In the genomic region with DNA sequence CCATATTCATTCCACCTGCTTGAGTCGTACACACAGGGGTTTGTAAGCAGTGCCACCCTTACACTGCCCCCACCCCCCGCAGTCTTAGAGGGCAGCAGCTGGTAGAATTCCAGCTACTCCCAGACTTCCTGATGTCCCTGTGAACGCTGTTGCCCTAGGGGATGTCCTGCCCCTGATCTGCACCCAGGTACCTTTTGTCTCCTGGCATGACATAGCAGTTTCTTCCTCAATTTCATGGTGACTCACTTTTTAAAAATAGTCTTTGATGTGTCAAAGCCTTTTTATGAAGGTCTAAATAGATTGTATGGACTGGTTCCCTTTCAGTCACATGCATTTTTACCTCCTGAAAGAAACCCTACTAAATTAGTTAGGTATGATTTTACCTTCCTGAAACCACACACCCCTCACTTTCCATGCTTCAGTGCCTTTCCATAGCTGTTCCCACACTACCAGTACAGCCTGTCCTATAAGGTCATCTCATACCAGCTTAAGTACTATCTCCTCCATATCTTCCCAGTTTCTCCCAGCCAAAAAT, we compare ENCODE assay signal across 8 cellular contexts.
DNase-seq lines count a peak whose midpoint lies in the region; ATAC-seq and TF ChIP-seq lines count a peak whose summit lies in the region.
"Had no signal": no experiment of that assay in that cellular context is flagged by ENCODE, and none has a peak within 500 bp of the region (broad histone marks: within the 10 kb centered on the region; RNA-seq: fewer than 3 reads in every experiment).

No MANE protein-coding gene starts in this region.

- H3K36me3 ChIP-seq in SJSA1 = no peaks in the 10 kb centered on the region
- H3K36me3 ChIP-seq: vagina had no signal

- H3K4me3 ChIP-seq in HL-60 (replicated peaks; ENCODE audit: insufficient read depth, low read length) = no peak overlapping the region
- no peak overlapping the region for H3K4me3 ChIP-seq in SJSA1
- H3K4me3 ChIP-seq: vagina had no signal

- ATAC-seq in HG02840 (IDR thresholded peaks at IDR 0.05; ENCODE audit: low FRiP score, unreplicated experiment) = no peak

- H3K27me3 ChIP-seq in HL-60 (ENCODE audit: insufficient read depth, poor library complexity, severe bottlenecking) (no peaks in the 10 kb centered on the region), SJSA1 (replicated peaks) (no peaks in the 10 kb centered on the region)
- H3K27me3 ChIP-seq: vagina had no signal

- TF ChIP-seq CTCF in HL-60 (IDR thresholded peaks at IDR 0.05; ENCODE audit: insufficient read depth, low read length) = no peak

- H3K27ac ChIP-seq in HL-60 (replicated peaks) (peak overlapping the region; percentile 93), SJSA1 (peak overlapping the region; percentile 85)
- H3K27ac ChIP-seq: vagina had no signal

- H3K4me1 ChIP-seq in SJSA1 (replicated peaks) = peaks cover 60% of the 10 kb centered on the region

- H3K9me3 ChIP-seq in SJSA1 (replicated peaks) = no peaks in the 10 kb centered on the region
- H3K9me3 ChIP-seq: vagina had no signal

- DNase-seq in ELF-1 (ENCODE audit: low read depth, low spot score) = peak; percentile 51
- peak in 1 of 2 experiments; percentile 53 for DNase-seq in HL-60 (ENCODE audit: low read depth in 1 of 2, low spot score in 1 of 2)
- DNase-seq in SJSA1 (ENCODE audit: low read depth in 1 of 2, low spot score in 2 of 2) = peak; percentile 74 to 77
- DNase-seq in lung microvascular endothelial cell (ENCODE audit: low read depth in 2 of 2) = peak; percentile 48 to 68
- DNase-seq in NCI-H1694 (lab: John Stamatoyannopoulos, UW) = no peak
- DNase-seq in NK-92 (lab: John Stamatoyannopoulos, UW; ENCODE audit: unreplicated experiment) = no peak

Comparison
In these comparisons a context has a peak if more than half of its experiments do, and no peak if none do; other contexts are left out.
1. DNase-seq: peak in ELF-1 (single experiment), SJSA1 (2 of 2) and lung microvascular endothelial cell (2 of 2); none in NCI-H1694 (single experiment) and NK-92 (single experiment).